Comparison of ENCODE assay signal across 29 cellular contexts in genomic region chr20:24588047-24588635, GRCh38.
"Had no signal": no experiment of that assay in that cellular context is flagged by ENCODE, and none has a peak within 500 bp of the region (broad histone marks: within the 10 kb centered on the region; RNA-seq: fewer than 3 reads in every experiment).

No MANE protein-coding gene starts in this region.

- H3K4me3 ChIP-seq: ascending aorta, gastroesophageal sphincter, psoas muscle, sigmoid colon, SK-N-MC, tibial nerve had no signal

- H3K27me3 Mint-ChIP-seq: activated CD8-positive, alpha-beta T cell treated with anti-CD3 and anti-CD28 coated beads for 36 hours; activated naive CD8-positive, alpha-beta T cell; dendritic cell treated with granulocyte-macrophage colony-stimulating factor and Interleukin-4, amounts not matched to agents 40 ng/mL and 50 ng/mL, for 4 days had no signal

- ATAC-seq: activated CD8-positive, alpha-beta T cell treated with anti-CD3 and anti-CD28 coated beads for 36 hours; activated T-cell treated with anti-CD3 and anti-CD28 coated beads, Interleukin-2, amount 50 U/mL, for 72 hours; gastroesophageal sphincter; left colon; psoas muscle; stimulated activated memory B cell treated with anti-CD40 and anti-IgM and Interleukin-4, amounts not matched to agents 10 μg/mL and 1 μg/mL and 100 μg/mL, for 72 hours had no signal

- H3K9me3 Mint-ChIP-seq: activated CD8-positive, alpha-beta T cell treated with anti-CD3 and anti-CD28 coated beads for 36 hours; activated T-cell treated with anti-CD3 and anti-CD28 coated beads, Interleukin-2, amount 50 U/mL, for 72 hours; dendritic cell treated with granulocyte-macrophage colony-stimulating factor and Interleukin-4, amounts not matched to agents 40 ng/mL and 50 ng/mL, for 4 days; naive B cell; nephron progenitor cell; stimulated activated memory B cell treated with anti-CD40 and anti-IgM and Interleukin-4, amounts not matched to agents 10 μg/mL and 1 μg/mL and 100 μg/mL, for 72 hours had no signal

- H3K27me3 ChIP-seq: ascending aorta, brain microvascular endothelial cell, tibial nerve had no signal

- H3K36me3 Mint-ChIP-seq: activated naive CD8-positive, alpha-beta T cell; naive B cell; stimulated activated memory B cell treated with anti-CD40 and anti-IgM and Interleukin-4, amounts not matched to agents 10 μg/mL and 1 μg/mL and 100 μg/mL, for 72 hours had no signal

- H3K4me3 Mint-ChIP-seq: activated CD8-positive, alpha-beta T cell treated with anti-CD3 and anti-CD28 coated beads for 36 hours; activated naive CD8-positive, alpha-beta T cell; activated T-cell treated with anti-CD3 and anti-CD28 coated beads, Interleukin-2, amount 50 U/mL, for 72 hours; dendritic cell treated with granulocyte-macrophage colony-stimulating factor and Interleukin-4, amounts not matched to agents 40 ng/mL and 50 ng/mL, for 4 days; naive B cell; nephron progenitor cell; stimulated activated memory B cell treated with anti-CD40 and anti-IgM and Interleukin-4, amounts not matched to agents 10 μg/mL and 1 μg/mL and 100 μg/mL, for 72 hours had no signal

- H3K27ac Mint-ChIP-seq: activated CD8-positive, alpha-beta T cell treated with anti-CD3 and anti-CD28 coated beads for 36 hours; activated naive CD8-positive, alpha-beta T cell; activated T-cell treated with anti-CD3 and anti-CD28 coated beads, Interleukin-2, amount 50 U/mL, for 72 hours; dendritic cell treated with granulocyte-macrophage colony-stimulating factor and Interleukin-4, amounts not matched to agents 40 ng/mL and 50 ng/mL, for 4 days; naive B cell; nephron progenitor cell; stimulated activated memory B cell treated with anti-CD40 and anti-IgM and Interleukin-4, amounts not matched to agents 10 μg/mL and 1 μg/mL and 100 μg/mL, for 72 hours had no signal

- DNase-seq: activated CD4-positive, alpha-beta T cell treated with anti-CD3 and anti-CD28 coated beads for 1 hour; activated CD4-positive, alpha-beta T cell treated with anti-CD3 and anti-CD28 coated beads, Interleukin-2, amount 50 U/mL, for 1 hour; activated CD8-positive, alpha-beta T cell treated with anti-CD3 and anti-CD28 coated beads for 36 hours; activated naive CD4-positive, alpha-beta T cell; activated T-cell treated with anti-CD3 and anti-CD28 coated beads for 4 hours; activated T-cell treated with anti-CD3 and anti-CD28 coated beads, Interleukin-2, amount 50 U/mL, for 72 hours; brain microvascular endothelial cell; effector CD8-positive, alpha-beta T cell; hippocampal formation; kidney; left colon; mammary epithelial cell; naive B cell; nephron progenitor cell; psoas muscle; sigmoid colon; small intestine; stimulated activated CD4-positive, alpha-beta T cell treated with anti-CD3 and anti-CD28 coated beads, Interleukin-4, amount 100 ng/mL, for 4 hours; stimulated activated CD8-positive, alpha-beta memory T cell treated with anti-CD3 and anti-CD28 coated beads, Interleukin-4, amount 100 ng/mL, for 48 hours; T-helper 2 cell had no signal

- H3K27ac ChIP-seq: ascending aorta, brain microvascular endothelial cell, epithelial cell of prostate, gastroesophageal sphincter, parathyroid adenoma, psoas muscle, sigmoid colon, SK-N-MC, tibial nerve had no signal

- H3K4me1 Mint-ChIP-seq: stimulated activated memory B cell treated with anti-CD40 and anti-IgM and Interleukin-4, amounts not matched to agents 10 μg/mL and 1 μg/mL and 100 μg/mL, for 72 hours had no signal
